ENCODE assay signal across 21 cellular contexts in genomic region chr16:15051387-15051951, GRCh38. TPM values are rescaled to one million over a fixed set of nuclear protein-coding genes. Genes with fewer than 3 reads are reported as not detected.
DNase-seq lines count a peak whose midpoint lies in the region; TF ChIP-seq lines count a peak whose summit lies in the region.
"Had no signal": no experiment of that assay in that cellular context is flagged by ENCODE, and none has a peak within 500 bp of the region (broad histone marks: within the 10 kb centered on the region; RNA-seq: fewer than 3 reads in every experiment).

No MANE protein-coding gene starts in this region.

- H3K36me3 Mint-ChIP-seq in activated naive CD4-positive, alpha-beta T cell treated with anti-CD3 and anti-CD28 coated beads, Interleukin-2, amount 50 U/mL, for 24 hours, result peaks cover 5% of the 10 kb centered on the region
- peaks cover 34% of the 10 kb centered on the region for H3K36me3 Mint-ChIP-seq in dendritic cell treated with granulocyte-macrophage colony-stimulating factor and Interleukin-4, amounts not matched to agents 40 ng/mL and 50 ng/mL, for 4 days (ENCODE audit: low read depth)

- 94% methylated on average over 9 of the region's 9 CpGs for WGBS in prostate gland

- H3K27me3 Mint-ChIP-seq in activated naive CD4-positive, alpha-beta T cell treated with anti-CD3 and anti-CD28 coated beads, Interleukin-2, amount 50 U/mL, for 24 hours, result no peaks in the 10 kb centered on the region
- H3K27me3 Mint-ChIP-seq in dendritic cell treated with granulocyte-macrophage colony-stimulating factor and Interleukin-4, amounts not matched to agents 40 ng/mL and 50 ng/mL, for 4 days, result no peaks in the 10 kb centered on the region
- H3K27me3 Mint-ChIP-seq: CD4-positive, alpha-beta memory T cell had no signal

- H3K4me3 ChIP-seq in prostate gland, result no peak overlapping the region
- H3K4me3 ChIP-seq: BLaER1, GM23248, MG63, SJCRH30 had no signal

- no peaks in the 10 kb centered on the region for H3K27me3 ChIP-seq in prostate gland (replicated peaks; ENCODE audit: insufficient read depth)
- H3K27me3 ChIP-seq: BLaER1, MG63, SJCRH30 had no signal

- H3K4me1 Mint-ChIP-seq in activated naive CD4-positive, alpha-beta T cell treated with anti-CD3 and anti-CD28 coated beads, Interleukin-2, amount 50 U/mL, for 24 hours, result peaks cover 36% of the 10 kb centered on the region
- H3K4me1 Mint-ChIP-seq in dendritic cell treated with granulocyte-macrophage colony-stimulating factor and Interleukin-4, amounts not matched to agents 40 ng/mL and 50 ng/mL, for 4 days (ENCODE audit: low read depth), result peaks cover 37% of the 10 kb centered on the region

- no peaks in the 10 kb centered on the region for H3K9me3 ChIP-seq in prostate gland
- H3K9me3 ChIP-seq: BLaER1, MG63, SJCRH30 had no signal

- intact Hi-C loops in dendritic cell treated with granulocyte-macrophage colony-stimulating factor and Interleukin-4, amounts not matched to agents 40 ng/mL and 50 ng/mL, for 4 days (cut with micrococcal nuclease), result no loop called here
- intact Hi-C loops in prostate gland (cut with DNase I), result no loop called here

- no peak for TF ChIP-seq CTCF in RWPE1 (conservative IDR thresholded peaks at IDR 0.05; ENCODE audit: low read depth)
- TF ChIP-seq CTCF in prostate gland (IDR thresholded peaks at IDR 0.05), result no peak

- H3K4me1 ChIP-seq in prostate gland (replicated peaks), result no peaks in the 10 kb centered on the region
- H3K4me1 ChIP-seq: SJCRH30 had no signal

- peak overlapping the region; percentile 68 for H3K27ac Mint-ChIP-seq in activated naive CD4-positive, alpha-beta T cell treated with anti-CD3 and anti-CD28 coated beads, Interleukin-2, amount 50 U/mL, for 24 hours
- peak overlapping the region; percentile 83 for H3K27ac Mint-ChIP-seq in dendritic cell treated with granulocyte-macrophage colony-stimulating factor and Interleukin-4, amounts not matched to agents 40 ng/mL and 50 ng/mL, for 4 days

- no peaks in the 10 kb centered on the region for H3K36me3 ChIP-seq in prostate gland
- H3K36me3 ChIP-seq: SJCRH30 had no signal

- H3K4me3 Mint-ChIP-seq in activated naive CD4-positive, alpha-beta T cell treated with anti-CD3 and anti-CD28 coated beads, Interleukin-2, amount 50 U/mL, for 24 hours, result no peak overlapping the region
- no peak overlapping the region for H3K4me3 Mint-ChIP-seq in dendritic cell treated with granulocyte-macrophage colony-stimulating factor and Interleukin-4, amounts not matched to agents 40 ng/mL and 50 ng/mL, for 4 days
- H3K4me3 Mint-ChIP-seq: CD4-positive, alpha-beta memory T cell had no signal

- TF ChIP-seq POLR2A in prostate gland (IDR thresholded peaks at IDR 0.05), result no peak

- CTCF ChIA-PET in RWPE1 (lab: Yijun Ruan, JAX), result interaction anchor here (0.7 kb wide), 1 partner anchor 9 kb away, joined by 3 read pairs; no protein-coding TSS in a partner anchor

- POLR2A ChIA-PET in RWPE1 (lab: Yijun Ruan, JAX; ENCODE audit: low non-redundant PET), result no interaction called here

- H3K27ac ChIP-seq in RWPE1, result peak overlapping the region; percentile 4; the same call in 1 of the 2 replicates
- H3K27ac ChIP-seq in prostate gland, result no peak overlapping the region
- H3K27ac ChIP-seq: BLaER1, GM23248, SJCRH30 had no signal

- no peak for DNase-seq in activated naive CD4-positive, alpha-beta T cell treated with anti-CD3 and anti-CD28 coated beads, Interleukin-2, amount 50 U/mL, for 16 hours
- no peak for DNase-seq in RWPE1 (ENCODE audit: low spot score)
- DNase-seq in prostate gland (ENCODE audit: low spot score), result no peak
- DNase-seq in DMS 273 (lab: John Stamatoyannopoulos, UW; ENCODE audit: unreplicated experiment), result no peak
- no peak for DNase-seq in NCI-H1105 (lab: John Stamatoyannopoulos, UW)
- DNase-seq: CD4-positive, alpha-beta memory T cell; COR-L47; GM23248; KBM-7; MG63; NCI-H1092 treated with DMSO at 0.1 percent for 48 hours; NCI-H146; NCI-H1930; NCI-H2107; NCI-H446; NCI-H524 treated with DMSO at 0.1 percent for 48 hours; NCI-H774; SJCRH30 had no signal

- no peaks in the 10 kb centered on the region for H3K9me3 Mint-ChIP-seq in activated naive CD4-positive, alpha-beta T cell treated with anti-CD3 and anti-CD28 coated beads, Interleukin-2, amount 50 U/mL, for 24 hours
- H3K9me3 Mint-ChIP-seq in dendritic cell treated with granulocyte-macrophage colony-stimulating factor and Interleukin-4, amounts not matched to agents 40 ng/mL and 50 ng/mL, for 4 days, result no peaks in the 10 kb centered on the region
- H3K9me3 Mint-ChIP-seq: CD4-positive, alpha-beta memory T cell had no signal

RNA-seq across cellular contexts. Expression of gene NTAN1, which starts 4.4 kb away (rescaled TPM):
- 10 to 100 TPM; 44.0 to 65.3 TPM for total RNA-seq in prostate gland

RNA-seq across cellular contexts. Expression of gene RRN3, which starts 42.6 kb away (rescaled TPM):
- 10 to 100 TPM; 34.7 to 37.9 TPM for total RNA-seq in prostate gland
